1 cellular context compared by ENCODE assay signal in genomic region chr2:186594001-186594722, GRCh38.
TF ChIP-seq lines count a peak whose summit lies in the region.

No MANE protein-coding gene starts in this region.

TF ChIP-seq in K562, 482 proteins besides CTCF, POLR2A, EP300 and RAD21:
- TF ChIP-seq HNRNPUL1 (IDR thresholded peaks at IDR 0.05; ENCODE audit: low read length) (no peak), ZNF134 (CRISPR knock-in tag; conservative IDR thresholded peaks at IDR 0.05) (no peak), POLR2AphosphoS2 (IDR thresholded peaks at IDR 0.05; ENCODE audit: low read length) (no peak), MED1 (CRISPR knock-in tag; IDR thresholded peaks at IDR 0.05; ENCODE audit: borderline replicate concordance) (no peak), KLF1 (tag; IDR thresholded peaks at IDR 0.05) (no peak), ZNF140 (CRISPR knock-in tag; IDR thresholded peaks at IDR 0.05) (no peak), TFE3 (CRISPR knock-in tag; IDR thresholded peaks at IDR 0.05) (no peak), IRF1 (CRISPR knock-in tag; IDR thresholded peaks at IDR 0.05; ENCODE audit: borderline replicate concordance) (no peak), NCOA1 (IDR thresholded peaks at IDR 0.05; ENCODE audit: low read depth) (no peak), ELF2 (CRISPR knock-in tag; IDR thresholded peaks at IDR 0.05) (no peak), SREBF1 (IDR thresholded peaks at IDR 0.05; ENCODE audit: borderline replicate concordance, low read depth, low read length) (no peak)
